Comparison of ENCODE assay signal across 8 cellular contexts in genomic region chr16:28823291-28823718, GRCh38. TPM values are rescaled to one million over a fixed set of nuclear protein-coding genes. Genes with fewer than 3 reads are reported as not detected.
DNase-seq lines count a peak whose midpoint lies in the region; ATAC-seq and TF ChIP-seq lines count a peak whose summit lies in the region.

No MANE protein-coding gene starts in this region.

- H3K27ac ChIP-seq in 22Rv1 = peak overlapping the region; percentile 96

- H3K36me3 Mint-ChIP-seq in naive B cell = peaks cover 9 to 14% of the 10 kb centered on the region in 2 donors

- H3K9me3 Mint-ChIP-seq in naive B cell = no peaks in the 10 kb centered on the region

- H3K4me3 ChIP-seq in NT2/D1 (ENCODE audit: insufficient read length, low read depth) = peak overlapping the region; percentile 80

- peak overlapping the region; percentile 88 to 100 (median 98) for H3K4me3 Mint-ChIP-seq in naive B cell

- peak overlapping the region in 3 of 6 donors; percentile 66 to 99 (median 99) for H3K27ac Mint-ChIP-seq in naive B cell

- ATAC-seq in GM19397 (IDR thresholded peaks at IDR 0.05; ENCODE audit: unreplicated experiment) = peak; percentile 11
- peak; percentile 10 to 17 for ATAC-seq in naive B cell (ENCODE audit: low read depth in 2 of 2)
- no peak for ATAC-seq in HG02884 (IDR thresholded peaks at IDR 0.05; ENCODE audit: unreplicated experiment)

- H3K9me3 ChIP-seq in NT2/D1 (ENCODE audit: insufficient read depth, low read length) = no peaks in the 10 kb centered on the region

- peak overlapping the region; percentile 96 for H3K9ac ChIP-seq in NT2/D1 (ENCODE audit: insufficient read length, low read depth)

- no peak for TF ChIP-seq CTCF in 22Rv1 (IDR thresholded peaks at IDR 0.05)

- H3K4me1 ChIP-seq in NT2/D1 (ENCODE audit: insufficient read depth, insufficient read length) = peaks cover 5% of the 10 kb centered on the region

- peaks cover 26 to 39% (median 36%) of the 10 kb centered on the region in 3 donors for H3K4me1 Mint-ChIP-seq in naive B cell

- H3K36me3 ChIP-seq in NT2/D1 (ENCODE audit: insufficient read depth, insufficient read length, low read length) = peaks cover 46% of the 10 kb centered on the region

- no peaks in the 10 kb centered on the region for H3K27me3 ChIP-seq in NT2/D1 (ENCODE audit: insufficient read depth, insufficient read length)

- DNase-seq in NT2/D1 (ENCODE audit: low read depth, low spot score) (no peak), naive B cell (no peak), NCI-H1417 (lab: John Stamatoyannopoulos, UW) (no peak), NCI-H2107 (lab: John Stamatoyannopoulos, UW) (no peak)
- peak; percentile 25 for DNase-seq in effector CD4-positive, alpha-beta T cell

- no peaks in the 10 kb centered on the region for H3K27me3 Mint-ChIP-seq in naive B cell

RNA-seq across cellular contexts. Expression of gene ATXN2L, which starts 0.5 kb away (rescaled TPM):
- polyA plus RNA-seq in naive B cell (ENCODE audit: low read depth in 6 of 6) = 10 to 100 TPM in 5 of 6 donors, 1 to 10 TPM in 1; 3.6 to 38.2 (median 20.0) TPM

RNA-seq across cellular contexts. Expression of gene TUFM, which starts 22.8 kb away (rescaled TPM):
- polyA plus RNA-seq in naive B cell (ENCODE audit: low read depth in 6 of 6) = 100 to 1,000 TPM; 123 to 231 (median 129) TPM

RNA-seq across cellular contexts. Expression of gene SH2B1, which starts 40.3 kb away (rescaled TPM):
- 1 to 10 TPM in 5 of 6 donors, under 1 TPM in 1; 1.00 to 4.7 (median 2.7) TPM for polyA plus RNA-seq in naive B cell (ENCODE audit: low read depth in 6 of 6)

RNA-seq across cellular contexts. Expression of gene ATP2A1, which starts 55.0 kb away (rescaled TPM):
- not detected for polyA plus RNA-seq in naive B cell (ENCODE audit: low read depth in 6 of 6)
